In genomic region chr11:22432331-22433065, GRCh38 we compare ENCODE assay signal across 8 cellular contexts.
DNase-seq lines count a peak whose midpoint lies in the region; ATAC-seq, FAIRE-seq and TF ChIP-seq lines count a peak whose summit lies in the region.

No MANE protein-coding gene starts in this region.

- DNase-seq in AG04450 (ENCODE audit: low read depth, low spot score), result no peak
- no peak for DNase-seq in bronchial epithelial cell (ENCODE audit: low read depth)
- DNase-seq in kidney epithelial cell (ENCODE audit: low read depth), result no peak
- DNase-seq in stomach, result no peak
- no peak for DNase-seq in NCI-H2171 treated with DMSO at 0.1 percent for 48 hours (lab: John Stamatoyannopoulos, UW)
- no peak for DNase-seq in GM12892 (ENCODE audit: insufficient read length)
- no peak for DNase-seq in SKM-1 treated with dmso at 0.1 percent for 144 hours (lab: John Stamatoyannopoulos, UW; ENCODE audit: unreplicated experiment)

- H3K4me1 ChIP-seq in stomach, result peaks cover 0 to 15% (median 3%) of the 10 kb centered on the region in 4 donors

- no peaks in the 10 kb centered on the region for H3K36me3 ChIP-seq in bronchial epithelial cell (ENCODE audit: control insufficient read depth, insufficient read depth, low read length)
- H3K36me3 ChIP-seq in kidney epithelial cell (ENCODE audit: control insufficient read depth, insufficient read depth, low read length), result no peaks in the 10 kb centered on the region
- H3K36me3 ChIP-seq in stomach, result no peaks in the 10 kb centered on the region

- TF ChIP-seq POLR2A in stomach (IDR thresholded peaks at IDR 0.05) (no peak), GM12892 (IDR thresholded peaks at IDR 0.05; ENCODE audit: low read depth, low read length) (no peak)

- intact Hi-C loops in stomach (cut with DNase I; ENCODE audit: low total_unique reads), result no loop called here

- 6 to 18% (median 8%) methylated on average over 37 of the region's 37 CpGs for WGBS in stomach, 5 donors

- TF ChIP-seq CTCF in AG04450 (IDR thresholded peaks at IDR 0.05; ENCODE audit: low read depth, low read length) (no peak), bronchial epithelial cell (IDR thresholded peaks at IDR 0.05; ENCODE audit: insufficient read depth, low read length, severe bottlenecking) (no peak), kidney epithelial cell (IDR thresholded peaks at IDR 0.05; ENCODE audit: insufficient read depth, low read length, poor library complexity, severe bottlenecking) (no peak), stomach (IDR thresholded peaks at IDR 0.05) (no peak)

- CTCF ChIA-PET in AG04450 (lab: Charles Lee), result no interaction called here

- H3K27me3 ChIP-seq in AG04450 (ENCODE audit: control insufficient read depth, insufficient read depth, low read length) (no peaks in the 10 kb centered on the region), bronchial epithelial cell (ENCODE audit: control insufficient read depth, insufficient read depth, low read length) (no peaks in the 10 kb centered on the region), kidney epithelial cell (ENCODE audit: control insufficient read depth, insufficient read depth, low read length) (no peaks in the 10 kb centered on the region), stomach (peaks cover 0 to 17% (median 8%) of the 10 kb centered on the region in 3 donors)

- FAIRE-seq in bronchial epithelial cell (lab: Jason Lieb, UNC), result no peak
- no peak for FAIRE-seq in GM12892 (lab: Jason Lieb, UNC)

- ATAC-seq in HG03354 (IDR thresholded peaks at IDR 0.05; ENCODE audit: poor library complexity, severe bottlenecking, unreplicated experiment), result peak; percentile 84

- no peaks in the 10 kb centered on the region; the same call in 1 of the 2 replicates for H3K9me3 ChIP-seq in AG04450 (ENCODE audit: control insufficient read depth, insufficient read depth, low read length)
- H3K9me3 ChIP-seq in stomach, result no peaks in the 10 kb centered on the region

- peak overlapping the region; percentile 41 for H3K4me3 ChIP-seq in AG04450 (ENCODE audit: low read depth, low read length)
- peak overlapping the region; percentile 24 for H3K4me3 ChIP-seq in bronchial epithelial cell (ENCODE audit: low read depth, low read length)
- H3K4me3 ChIP-seq in kidney epithelial cell (ENCODE audit: low read depth, low read length), result peak overlapping the region; percentile 33
- H3K4me3 ChIP-seq in stomach, result peak overlapping the region; percentile 30 to 38 (median 33)

- POLR2A ChIA-PET in AG04450 (lab: Yijun Ruan, JAX), result no interaction called here

- H3K27ac ChIP-seq in AG04450 (ENCODE audit: low read depth, low read length) (peak overlapping the region; percentile 63), stomach (no peak overlapping the region)

- no peak for TF ChIP-seq EP300 in stomach (IDR thresholded peaks at IDR 0.05)
